ENCODE assay signal across 8 cellular contexts in genomic region chr3:16300881-16301359, GRCh38. TPM values are rescaled to one million over a fixed set of nuclear protein-coding genes. Genes with fewer than 3 reads are reported as not detected.
DNase-seq lines count a peak whose midpoint lies in the region; ATAC-seq lines count a peak whose summit lies in the region.

No MANE protein-coding gene starts in this region.

- CTCF ChIA-PET in activated CD4-positive, alpha-beta memory T cell treated with anti-CD3 and anti-CD28 coated beads for 36 hours (lab: Charles Lee): interaction anchor here (1.1 to 3.5 kb wide), 7 partner anchors 10 to 250 kb away, joined by 3 to 20 read pairs (median 4); no protein-coding TSS in a partner anchor

- POLR2A ChIA-PET in activated CD4-positive, alpha-beta memory T cell treated with anti-CD3 and anti-CD28 coated beads for 36 hours (lab: Charles Lee): interaction anchor here (1.0 to 2.8 kb wide), 4 partner anchors 10 to 46 kb away, joined by 3 to 10 read pairs (median 5); partner anchors contain the start of genes DPH3 and OXNAD1

- peak; percentile 62 for DNase-seq in activated CD4-positive, alpha-beta memory T cell treated with anti-CD3 and anti-CD28 coated beads for 36 hours
- no peak for DNase-seq in natural killer cell treated with Interleukin-12 subunit alpha and Interleukin-12 subunit beta and Interleukin-15 and Interleukin-18, amount 100 ng/mL, for 72 hours (ENCODE audit: low spot score)
- DNase-seq in NCI-H69 (lab: John Stamatoyannopoulos, UW): no peak
- no peak for DNase-seq in nucleus accumbens (lab: John Stamatoyannopoulos, UW)
- DNase-seq in NCI-H2029 treated with DMSO at 0.1 percent for 48 hours (lab: John Stamatoyannopoulos, UW): no peak
- no peak for DNase-seq in SHP77 treated with DMSO at 0.1 percent for 48 hours (lab: John Stamatoyannopoulos, UW)

- intact Hi-C loops in activated CD4-positive, alpha-beta memory T cell treated with anti-CD3 and anti-CD28 coated beads for 36 hours (cut with micrococcal nuclease): loop anchor here (1.0 to 10.0 kb wide), 4 partner anchors 8 to 854 kb away; no protein-coding TSS in a partner anchor

- H3K4me1 Mint-ChIP-seq in activated CD4-positive, alpha-beta memory T cell treated with anti-CD3 and anti-CD28 coated beads for 36 hours (ENCODE audit: low read depth): peaks cover 96% of the 10 kb centered on the region
- peaks cover 59 to 75% of the 10 kb centered on the region in 2 donors for H3K4me1 Mint-ChIP-seq in natural killer cell treated with Interleukin-12 subunit alpha and Interleukin-12 subunit beta and Interleukin-15 and Interleukin-18, amount 100 ng/mL, for 72 hours (ENCODE audit: low read depth in 2 of 2)

- no peaks in the 10 kb centered on the region for H3K27me3 Mint-ChIP-seq in activated CD4-positive, alpha-beta memory T cell treated with anti-CD3 and anti-CD28 coated beads for 36 hours
- no peaks in the 10 kb centered on the region for H3K27me3 Mint-ChIP-seq in natural killer cell treated with Interleukin-12 subunit alpha and Interleukin-12 subunit beta and Interleukin-15 and Interleukin-18, amount 100 ng/mL, for 72 hours

- no peaks in the 10 kb centered on the region for H3K9me3 Mint-ChIP-seq in activated CD4-positive, alpha-beta memory T cell treated with anti-CD3 and anti-CD28 coated beads for 36 hours
- no peaks in the 10 kb centered on the region for H3K9me3 Mint-ChIP-seq in natural killer cell treated with Interleukin-12 subunit alpha and Interleukin-12 subunit beta and Interleukin-15 and Interleukin-18, amount 100 ng/mL, for 72 hours

- ATAC-seq in GM19035 (IDR thresholded peaks at IDR 0.05; ENCODE audit: unreplicated experiment) (peak; percentile 56), HG02981 (IDR thresholded peaks at IDR 0.05; ENCODE audit: unreplicated experiment) (peak; percentile 58)
- ATAC-seq in natural killer cell treated with Interleukin-12 subunit alpha and Interleukin-12 subunit beta and Interleukin-15 and Interleukin-18, amount 100 ng/mL, for 72 hours: peak; percentile 85 to 90

- H3K36me3 Mint-ChIP-seq in activated CD4-positive, alpha-beta memory T cell treated with anti-CD3 and anti-CD28 coated beads for 36 hours: peaks cover 35% of the 10 kb centered on the region
- H3K36me3 Mint-ChIP-seq in natural killer cell treated with Interleukin-12 subunit alpha and Interleukin-12 subunit beta and Interleukin-15 and Interleukin-18, amount 100 ng/mL, for 72 hours: peaks cover 39% of the 10 kb centered on the region

- peak overlapping the region; percentile 66 for H3K4me3 Mint-ChIP-seq in activated CD4-positive, alpha-beta memory T cell treated with anti-CD3 and anti-CD28 coated beads for 36 hours
- peak overlapping the region; percentile 88 for H3K4me3 Mint-ChIP-seq in natural killer cell treated with Interleukin-12 subunit alpha and Interleukin-12 subunit beta and Interleukin-15 and Interleukin-18, amount 100 ng/mL, for 72 hours

- H3K27ac Mint-ChIP-seq in activated CD4-positive, alpha-beta memory T cell treated with anti-CD3 and anti-CD28 coated beads for 36 hours: peak overlapping the region; percentile 91
- peak overlapping the region; percentile 83 to 87 for H3K27ac Mint-ChIP-seq in natural killer cell treated with Interleukin-12 subunit alpha and Interleukin-12 subunit beta and Interleukin-15 and Interleukin-18, amount 100 ng/mL, for 72 hours

RNA-seq across cellular contexts. Expression of gene OXNAD1, which starts 35.9 kb away (rescaled TPM):
- total RNA-seq in activated CD4-positive, alpha-beta memory T cell treated with anti-CD3 and anti-CD28 coated beads for 36 hours: 10 to 100 TPM; 23.5 to 24.0 TPM
- total RNA-seq in natural killer cell treated with Interleukin-12 subunit alpha and Interleukin-12 subunit beta and Interleukin-15 and Interleukin-18, amount 100 ng/mL, for 72 hours: 10 to 100 TPM; 16.0 to 31.4 TPM

RNA-seq across cellular contexts. Expression of gene DPH3, which starts 36.2 kb away (rescaled TPM):
- 10 to 100 TPM; 23.4 TPM for total RNA-seq in activated CD4-positive, alpha-beta memory T cell treated with anti-CD3 and anti-CD28 coated beads for 36 hours
- total RNA-seq in natural killer cell treated with Interleukin-12 subunit alpha and Interleukin-12 subunit beta and Interleukin-15 and Interleukin-18, amount 100 ng/mL, for 72 hours: 10 to 100 TPM; 24.4 to 25.7 TPM
